ENCODE assay signal across 8 cellular contexts in the genomic region with DNA sequence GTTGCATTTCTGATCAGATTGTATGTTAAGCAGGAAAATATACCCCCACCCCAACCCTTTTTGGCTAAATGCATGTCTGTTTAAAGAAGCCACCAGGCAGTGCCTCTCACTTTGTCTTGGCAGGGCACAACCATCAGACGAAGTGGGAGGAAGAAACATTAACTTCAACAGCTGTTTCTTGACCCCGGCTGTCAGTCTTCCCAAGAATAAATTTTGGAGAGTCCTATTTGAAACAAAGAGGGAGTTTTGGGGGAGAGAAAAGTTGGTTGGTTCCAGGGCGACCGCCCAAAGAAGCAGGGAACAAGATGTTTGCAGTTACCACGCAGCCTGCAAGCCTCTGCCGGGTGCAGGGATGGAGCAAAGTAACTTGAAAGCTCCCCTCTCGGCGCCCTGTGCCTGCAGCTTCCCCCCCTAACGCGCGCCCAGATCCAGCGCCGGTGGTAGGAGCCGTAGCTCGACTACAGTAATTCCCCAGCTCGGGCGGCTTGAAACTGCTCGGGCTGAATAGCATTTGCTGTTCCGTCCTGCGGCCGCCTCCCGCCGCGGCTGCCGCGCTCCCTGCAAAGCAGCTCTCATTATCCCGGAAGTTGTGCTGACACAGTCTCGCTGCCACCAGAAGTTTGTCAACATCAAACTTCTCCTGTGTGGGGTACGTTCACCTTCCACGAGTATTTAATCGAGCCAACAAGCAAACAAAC.
DNase-seq lines count a peak whose midpoint lies in the region; ATAC-seq, FAIRE-seq and TF ChIP-seq lines count a peak whose summit lies in the region.

No MANE protein-coding gene starts in this region.

- peak overlapping the region; percentile 58 for H4K91ac ChIP-seq in H1 (replicated peaks; ENCODE audit: insufficient read length, low read length)

- H3K27me3 Mint-ChIP-seq in activated CD8-positive, alpha-beta memory T cell treated with anti-CD3 and anti-CD28 coated beads, Interleukin-2, amount 10 ng/mL, durations not matched to agents 7 days and 5 days, result peaks cover 3% of the 10 kb centered on the region
- peaks cover 2% of the 10 kb centered on the region for H3K27me3 Mint-ChIP-seq in memory B cell

- POLR2A ChIA-PET in H1 (lab: Charles Lee; ENCODE audit: partially characterized antibody), result interaction anchor here (0.6 to 8.0 kb wide), 15 partner anchors 9 to 423 kb away, joined by 3 to 157 read pairs (median 4); a partner anchor contains a TSS

- peak; percentile 66 to 69 for TF ChIP-seq RAD21 in H1 (IDR thresholded peaks at IDR 0.05 in 1 of 2, conservative IDR thresholded peaks at IDR 0.05 in 1 of 2; ENCODE audit: low read depth in 2 of 2, low read length in 2 of 2)

- no peak overlapping the region for H3K14ac ChIP-seq in H1 (ENCODE audit: insufficient read length)

- peak overlapping the region; percentile 93 for H3K18ac ChIP-seq in H1 (ENCODE audit: extremely low read depth, low read length)

- peak; percentile 97 for ATAC-seq in activated CD8-positive, alpha-beta memory T cell treated with anti-CD3 and anti-CD28 coated beads, Interleukin-2, amount 10 ng/mL, durations not matched to agents 7 days and 5 days
- peak; percentile 95 for ATAC-seq in memory B cell (ENCODE audit: low read depth)

- TF ChIP-seq POLR2A in H1 (IDR thresholded peaks at IDR 0.05; ENCODE audit: control extremely low read depth in 1 of 2, low read depth in 2 of 2, low read length in 2 of 2), result peak; percentile 27 to 44; a peak in 2 of 3 replicates

- H3K4me1 ChIP-seq in H1 (replicated peaks in 1 of 4; ENCODE audit: control insufficient read depth in 3 of 4, insufficient read depth in 4 of 4, low read length in 3 of 4), result peaks cover 11 to 23% (median 16%) of the 10 kb centered on the region in 4 experiments; a peak in 6 of 7 replicates

- H3K79me2 ChIP-seq in H1 (ENCODE audit: control insufficient read depth in 1 of 2, insufficient read depth in 2 of 2, low read length in 2 of 2), result no peaks in the 10 kb centered on the region

- peaks cover 8% of the 10 kb centered on the region for H3K23me2 ChIP-seq in H1 (ENCODE audit: low read depth, low read length)

- no peak overlapping the region for H3K23ac ChIP-seq in H1 (ENCODE audit: insufficient read length)

- 0 out of 2 replicates have a peak overlapping the region, but pooled peaks have one; percentile 18 for H2BK20ac ChIP-seq in H1 (ENCODE audit: low read length)

- H2BK15ac ChIP-seq in H1 (ENCODE audit: low read length), result no peak overlapping the region

- H3K27me3 ChIP-seq in H1 (replicated peaks in 1 of 4; ENCODE audit: control insufficient read depth in 3 of 4, extremely low read depth in 1 of 4, insufficient read depth in 3 of 4, low read length in 3 of 4), result no peaks in the 10 kb centered on the region

- peak overlapping the region; percentile 52; the same call in 1 of the 2 replicates for H2BK12ac ChIP-seq in H1 (ENCODE audit: low read depth, low read length)

- peaks cover 24% of the 10 kb centered on the region for H3K4me1 Mint-ChIP-seq in activated CD8-positive, alpha-beta memory T cell treated with anti-CD3 and anti-CD28 coated beads, Interleukin-2, amount 10 ng/mL, durations not matched to agents 7 days and 5 days
- peaks cover 25% of the 10 kb centered on the region for H3K4me1 Mint-ChIP-seq in memory B cell

- WGBS in H1 (ENCODE audit: extremely low coverage in 1 of 2, insufficient coverage in 1 of 2, insufficient read length in 1 of 2, insufficient replicate concordance in 2 of 2, low coverage in 1 of 2, low lambda C conversion rate in 2 of 2, missing lambda C conversion rate in 1 of 2), 2 experiments, result 1% methylated on average over 31 of the region's 31 CpGs; no CpG with 5 or more reads in 1 of the 2 experiments

- peak overlapping the region; percentile 30 for H2BK120ac ChIP-seq in H1 (replicated peaks; ENCODE audit: low read depth, low read length)

- H3K9me3 ChIP-seq in H1 (ENCODE audit: insufficient read depth in 2 of 2, low read depth in 1 of 2, low read length in 1 of 2), result no peaks in the 10 kb centered on the region

- peaks cover 2% of the 10 kb centered on the region for H3K36me3 Mint-ChIP-seq in activated CD8-positive, alpha-beta memory T cell treated with anti-CD3 and anti-CD28 coated beads, Interleukin-2, amount 10 ng/mL, durations not matched to agents 7 days and 5 days
- no peaks in the 10 kb centered on the region for H3K36me3 Mint-ChIP-seq in memory B cell

- no peak overlapping the region for H2AK5ac ChIP-seq in H1 (ENCODE audit: low read depth, low read length)

- H4K20me1 ChIP-seq in H1 (replicated peaks in 1 of 2; ENCODE audit: control insufficient read depth in 1 of 2, insufficient read depth in 2 of 2, low read length in 2 of 2), result no peaks in the 10 kb centered on the region

- H3K9ac ChIP-seq in H1 (replicated peaks in 1 of 4; ENCODE audit: extremely low read depth in 1 of 4, low read depth in 3 of 4, low read length in 3 of 4), result peak overlapping the region in 3 of 4 experiments; percentile 42 to 54 (median 48); a peak in 4 of 7 replicates

- peak overlapping the region; percentile 94; the same call in 1 of the 2 replicates for H2BK5ac ChIP-seq in H1 (ENCODE audit: low read depth, low read length)

- TF ChIP-seq EP300 in H1 (IDR thresholded peaks at IDR 0.05; ENCODE audit: borderline replicate concordance in 1 of 2, low read depth in 2 of 2, low read length in 2 of 2), result peak; percentile 98 to 100

- no peaks in the 10 kb centered on the region for H3K79me1 ChIP-seq in H1 (ENCODE audit: low read depth, low read length)

- peak overlapping the region; percentile 24 for H3K4ac ChIP-seq in H1 (replicated peaks; ENCODE audit: insufficient read length, low read depth, low read length)

- peak overlapping the region; percentile 80 for H3K4me3 Mint-ChIP-seq in activated CD8-positive, alpha-beta memory T cell treated with anti-CD3 and anti-CD28 coated beads, Interleukin-2, amount 10 ng/mL, durations not matched to agents 7 days and 5 days
- peak overlapping the region; percentile 85 for H3K4me3 Mint-ChIP-seq in memory B cell

- no peak for TF ChIP-seq CTCF in GM20000 (IDR thresholded peaks at IDR 0.05; ENCODE audit: extremely low read depth, missing control alignments)
- TF ChIP-seq CTCF in H1 (IDR thresholded peaks at IDR 0.05; ENCODE audit: control extremely low read depth in 1 of 3, insufficient read depth in 1 of 3, low read depth in 1 of 3, low read length in 3 of 3), result no peak

- H4K8ac ChIP-seq in H1 (ENCODE audit: extremely low read depth, insufficient read depth, low read length), result peak overlapping the region; percentile 63; the same call in 1 of the 2 replicates

- H3K27ac Mint-ChIP-seq in activated CD8-positive, alpha-beta memory T cell treated with anti-CD3 and anti-CD28 coated beads, Interleukin-2, amount 10 ng/mL, durations not matched to agents 7 days and 5 days, result peak overlapping the region; percentile 93
- H3K27ac Mint-ChIP-seq in memory B cell, result peak overlapping the region; percentile 86

- DNase-seq in CMK (ENCODE audit: low read depth) (peak; percentile 68), GM20000 (ENCODE audit: low spot score) (peak; percentile 89), HTR-8/SVneo (ENCODE audit: insufficient read length, low spot score) (peak; percentile 93), NOMO-1 treated with DMSO at 0.1 percent for 48 hours (lab: John Stamatoyannopoulos, UW; ENCODE audit: unreplicated experiment) (peak; percentile 93), H1 (ENCODE audit: low read depth in 1 of 2, low spot score in 2 of 2) (peak; percentile 88 to 97), memory B cell (ENCODE audit: low spot score in 2 of 2) (peak; percentile 78 to 82)
- DNase-seq in activated CD8-positive, alpha-beta memory T cell treated with anti-CD3 and anti-CD28 coated beads, Interleukin-2, amount 10 ng/mL, durations not matched to agents 7 days and 5 days, result peak; percentile 93
- DNase-seq in stimulated activated CD8-positive, alpha-beta memory T cell treated with anti-CD3 and anti-CD28 coated beads, Interleukin-12 subunit alpha, Interleukin-12 subunit beta, amount 100 ng/mL, for 1 hour (ENCODE audit: low read depth), result peak; percentile 77

- CTCF ChIA-PET in activated CD8-positive, alpha-beta memory T cell treated with anti-CD3 and anti-CD28 coated beads, Interleukin-2, amount 10 ng/mL, durations not matched to agents 7 days and 5 days (lab: Charles Lee), result interaction anchor here (0.8 to 2.5 kb wide), 14 partner anchors 8 to 551 kb away, joined by 3 to 24 read pairs (median 4); a partner anchor contains a TSS
- CTCF ChIA-PET in H1 (lab: Charles Lee; ENCODE audit: partially characterized antibody), result interaction anchor here (0.8 to 4.7 kb wide), 11 partner anchors 9 to 426 kb away, joined by 3 to 42 read pairs (median 8); a partner anchor contains a TSS

- peak overlapping the region; percentile 89 for H3K27ac ChIP-seq in H1 (ENCODE audit: low read depth, low read length)

- 0 out of 2 replicates have a peak overlapping the region, but pooled peaks have one; percentile 73 for H2AFZ ChIP-seq in H1 (ENCODE audit: low read length)

- H3K56ac ChIP-seq in H1 (replicated peaks; ENCODE audit: insufficient read length, low read depth, low read length), result peak overlapping the region; percentile 85

- H3K4me2 ChIP-seq in H1 (ENCODE audit: insufficient read depth in 1 of 2, low read depth in 2 of 2, low read length in 2 of 2), result peak overlapping the region; percentile 83 to 87

- peak overlapping the region; percentile 88 for H4K5ac ChIP-seq in H1 (ENCODE audit: insufficient read length, low read depth, low read length)

- peak overlapping the region; percentile 24 to 61 (median 32); a peak in 6 of 8 replicates for H3K4me3 ChIP-seq in H1 (ENCODE audit: extremely low read depth in 1 of 4, insufficient read depth in 2 of 4, low read depth in 3 of 4, low read length in 4 of 4)

- H3K36me3 ChIP-seq in H1 (ENCODE audit: control insufficient read depth in 2 of 4, insufficient read depth in 4 of 4, low read length in 3 of 4), result no peaks in the 10 kb centered on the region

- H3K9me3 Mint-ChIP-seq in activated CD8-positive, alpha-beta memory T cell treated with anti-CD3 and anti-CD28 coated beads, Interleukin-2, amount 10 ng/mL, durations not matched to agents 7 days and 5 days (ENCODE audit: low read depth), result no peaks in the 10 kb centered on the region
- no peaks in the 10 kb centered on the region for H3K9me3 Mint-ChIP-seq in memory B cell

- FAIRE-seq in HTR-8/SVneo (lab: Jason Lieb, UNC) (peak; percentile 85), H1 (lab: Jason Lieb, UNC) (peak; percentile 58)

TF ChIP-seq in H1, 55 proteins besides CTCF, POLR2A, EP300 and RAD21 (continues in another document):
- TF ChIP-seq GTF2F1 (IDR thresholded peaks at IDR 0.05; ENCODE audit: borderline replicate concordance, low read depth, low read length), result no peak; the same call in none of the 2 replicates
- peak; percentile 62 for TF ChIP-seq YY1 (IDR thresholded peaks at IDR 0.05; ENCODE audit: low read depth, low read length)
- TF ChIP-seq SAP30 (IDR thresholded peaks at IDR 0.05; ENCODE audit: insufficient read depth, insufficient replicate concordance, low read length), result peak; percentile 77
- TF ChIP-seq JUND (IDR thresholded peaks at IDR 0.05; ENCODE audit: low read length), result peak; percentile 97
- no peak for TF ChIP-seq FOSL1 (IDR thresholded peaks at IDR 0.05; ENCODE audit: insufficient read depth, low read depth, low read length)
- TF ChIP-seq CHD1 (IDR thresholded peaks at IDR 0.05; ENCODE audit: low read depth, low read length), result peak; percentile 63; the same call in 1 of the 2 replicates
- TF ChIP-seq SP2 (IDR thresholded peaks at IDR 0.05; ENCODE audit: low read length), result no peak
- TF ChIP-seq TBP (IDR thresholded peaks at IDR 0.05; ENCODE audit: low read depth, low read length), result peak; percentile 55

Comparison
In these comparisons a context has a peak if more than half of its experiments do, and no peak if none do; other contexts are left out.
1. Peak in every context shown above with its lines: DNase-seq, ATAC-seq, H3K4me3 ChIP-seq and H3K27ac ChIP-seq.